In the genomic region with DNA sequence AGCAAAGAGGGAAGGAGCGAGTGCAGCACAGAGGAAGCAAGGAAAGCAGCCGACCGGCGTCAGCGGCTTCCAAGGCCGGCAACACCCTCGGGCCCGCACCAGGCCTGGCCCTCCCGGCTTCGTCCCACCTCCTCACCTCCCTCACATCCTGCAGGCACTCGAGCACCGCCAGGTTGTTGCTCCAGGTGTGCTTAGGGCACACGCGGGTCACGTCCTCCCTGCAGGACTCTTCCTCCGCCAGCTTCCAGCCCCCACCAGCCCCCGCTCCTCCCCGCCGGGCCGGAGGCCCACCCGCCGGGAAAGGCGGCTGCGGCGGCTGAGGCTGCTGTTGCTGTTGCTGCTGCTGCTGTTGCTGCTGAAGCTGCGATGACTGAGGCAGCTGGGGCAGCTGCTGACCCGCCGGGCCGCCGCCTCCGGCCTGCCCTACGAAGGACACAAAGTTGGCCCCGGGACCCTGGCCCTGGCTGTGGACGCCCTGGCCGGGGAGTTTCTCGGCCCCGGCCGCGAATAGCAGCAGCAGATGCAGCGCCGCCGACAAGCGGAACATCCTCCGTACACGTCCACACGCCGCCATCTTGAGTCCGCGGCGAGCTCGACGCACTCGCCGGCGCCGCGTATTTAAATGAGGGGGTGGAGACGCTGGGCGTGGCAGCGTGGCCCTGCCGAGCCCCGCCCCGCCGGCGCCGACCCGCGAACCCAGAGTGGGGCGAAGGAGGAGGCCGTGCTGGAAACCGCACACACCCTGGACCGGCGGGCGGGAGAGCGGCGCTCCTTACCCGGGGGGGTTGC, we compare ENCODE assay signal across 8 cellular contexts. TPM values are rescaled to one million over a fixed set of nuclear protein-coding genes. Genes with fewer than 3 reads are reported as not detected.
DNase-seq lines count a peak whose midpoint lies in the region; ATAC-seq, FAIRE-seq and TF ChIP-seq lines count a peak whose summit lies in the region.

Gene GLG1 (minus strand): TSS at position 594 of the 789 bp plus-strand sequence. CDS start 20 bp downstream, at position 574.

- H3K36me3 ChIP-seq in keratinocyte (ENCODE audit: control insufficient read depth in 2 of 2, extremely low read depth in 1 of 2, insufficient read depth in 2 of 2, low read length in 2 of 2): no peaks in the 10 kb centered on the region

- dilution Hi-C loops in keratinocyte (cut with MboI; ENCODE audit: extremely low pct_ligation_motif_present, low sequenced_read_pairs): no loop called here

- H3K79me2 ChIP-seq in keratinocyte (ENCODE audit: control insufficient read depth, insufficient read depth, low read length): peaks cover 50% of the 10 kb centered on the region

- peak within 1 kb of the TSS; percentile 63 for H3K4me2 ChIP-seq in keratinocyte (ENCODE audit: control insufficient read depth, extremely low read depth, insufficient read depth, low read depth, low read length)

- ATAC-seq in GM18870 (IDR thresholded peaks at IDR 0.05; ENCODE audit: unreplicated experiment): peak; percentile 72
- ATAC-seq in HG03108 (IDR thresholded peaks at IDR 0.05; ENCODE audit: unreplicated experiment): peak; percentile 97
- peak; percentile 95 for ATAC-seq in activated CD4-positive, CD25-positive, alpha-beta regulatory T cell treated with anti-CD3 and anti-CD28 coated beads, Interleukin-2, amount 50 U/mL, for 24 hours
- peak; percentile 92 for ATAC-seq in central memory CD8-positive, alpha-beta T cell (replicated peaks; ENCODE audit: extremely low read depth, poor library complexity, severe bottlenecking)

- peak within 1 kb of the TSS; percentile 80 for H3K27ac ChIP-seq in keratinocyte (ENCODE audit: control insufficient read depth, insufficient read depth, low read length)

- CTCF ChIA-PET in AG04449 (lab: Yijun Ruan, JAX): interaction anchor here (1.1 kb wide), 1 partner anchor 33 kb away, joined by 3 read pairs; no protein-coding TSS in a partner anchor

- peak within 1 kb of the TSS; percentile 86 for H3K9ac ChIP-seq in keratinocyte (ENCODE audit: control insufficient read depth, extremely low read depth, insufficient read depth, low read length)

- H3K4me1 ChIP-seq in keratinocyte (ENCODE audit: control insufficient read depth, extremely low read depth, insufficient read depth, low read length): peaks cover 23% of the 10 kb centered on the region

- H4K20me1 ChIP-seq in keratinocyte (ENCODE audit: control insufficient read depth, extremely low read depth, insufficient read depth, low read length): no peaks in the 10 kb centered on the region

- H3K4me3 ChIP-seq in AG04449 (ENCODE audit: low read depth, low read length) (peak within 1 kb of the TSS; percentile 90), keratinocyte (ENCODE audit: control insufficient read depth in 2 of 3, extremely low read depth in 1 of 3, insufficient read depth in 2 of 3, low read depth in 1 of 3, low read length in 3 of 3) (peak within 1 kb of the TSS; percentile 89 to 99 (median 90))

- no peaks in the 10 kb centered on the region for H3K9me3 ChIP-seq in keratinocyte (ENCODE audit: control insufficient read depth, low read depth, low read length)

- peak within 1 kb of the TSS; percentile 97 for H3K4me3 Mint-ChIP-seq in central memory CD8-positive, alpha-beta T cell

- peak within 1 kb of the TSS; percentile 95 for H2AFZ ChIP-seq in keratinocyte (ENCODE audit: control insufficient read depth, low read length)

- H3K9me3 Mint-ChIP-seq in central memory CD8-positive, alpha-beta T cell: no peaks in the 10 kb centered on the region

- H3K27ac Mint-ChIP-seq in central memory CD8-positive, alpha-beta T cell (ENCODE audit: low read depth): peak within 1 kb of the TSS; percentile 94

- no peaks in the 10 kb centered on the region for H3K27me3 ChIP-seq in keratinocyte (ENCODE audit: control insufficient read depth, extremely low read depth, insufficient read depth, low read length)

- POLR2A ChIA-PET in AG04449 (lab: Yijun Ruan, JAX): interaction anchor here (0.6 to 1.4 kb wide), 8 partner anchors 9 to 139 kb away, joined by 3 to 6 read pairs (median 4); no protein-coding TSS in a partner anchor

- peaks cover 57% of the 10 kb centered on the region for H3K4me1 Mint-ChIP-seq in central memory CD8-positive, alpha-beta T cell

- TF ChIP-seq CTCF in AG04449 (IDR thresholded peaks at IDR 0.05; ENCODE audit: insufficient read depth, low read length, missing control alignments) (no peak), keratinocyte (optimal IDR thresholded peaks at IDR 0.05 in 1 of 3, IDR thresholded peaks at IDR 0.05 in 1 of 3, conservative IDR thresholded peaks at IDR 0.05 in 1 of 3; ENCODE audit: extremely low read depth in 1 of 3, insufficient read depth in 2 of 3, low read length in 3 of 3) (peak in 1 of 3 experiments; percentile 26)

- no peak for FAIRE-seq in keratinocyte (lab: Jason Lieb, UNC)

- peaks cover 19% of the 10 kb centered on the region for H3K36me3 Mint-ChIP-seq in central memory CD8-positive, alpha-beta T cell (ENCODE audit: insufficient read depth)

- no peaks in the 10 kb centered on the region for H3K9me1 ChIP-seq in keratinocyte (ENCODE audit: control insufficient read depth, extremely low read depth, insufficient read depth, low read length)

- no peak for DNase-seq in AG04449 (ENCODE audit: low read depth, low spot score)
- peak; percentile 86 for DNase-seq in NCI-H345 (lab: John Stamatoyannopoulos, UW)
- peak; percentile 83 to 85 for DNase-seq in central memory CD8-positive, alpha-beta T cell (ENCODE audit: low spot score in 2 of 2)
- peak; percentile 28 for DNase-seq in keratinocyte (ENCODE audit: low read depth, low spot score)
- DNase-seq in stimulated activated CD4-positive, alpha-beta T cell treated with anti-CD3 and anti-CD28 coated beads, Interleukin-12 subunit alpha, Interleukin-12 subunit beta, amount 100 ng/mL, for 48 hours (ENCODE audit: low read depth in 2 of 3, low spot score in 1 of 3): peak; percentile 74 to 91 (median 79)

- H3K27me3 Mint-ChIP-seq in central memory CD8-positive, alpha-beta T cell: no peaks in the 10 kb centered on the region

RNA-seq across cellular contexts. Expression of gene GLG1, which starts in this region (rescaled TPM):
- 41.5 to 79.7 TPM (median 63.6 TPM) in 3 replicates for polyA plus RNA-seq in keratinocyte
- 87.5 TPM for polyA plus RNA-seq in keratinocyte (2011; ENCODE audit: low read depth)
- polyA plus RNA-seq in keratinocyte (2011; cell fraction: cytosol; rRNA removed): 19.7 and 21.6 TPM in 2 replicates
- 161 and 169 TPM in 2 replicates for polyA plus RNA-seq in keratinocyte (2011; cell fraction: nucleus; rRNA removed)
- polyA plus RNA-seq in keratinocyte (2012; ENCODE audit: low replicate concordance): 45.7 and 74.7 TPM in 2 replicates
- 87.6 to 125 TPM (median 119 TPM) in 3 replicates for polyA minus RNA-seq in keratinocyte
- 40.5 TPM for polyA minus RNA-seq in keratinocyte (2011; cell fraction: cytosol; rRNA and poly(A)+ RNA removed)
- 151 and 256 TPM in 2 replicates for polyA minus RNA-seq in keratinocyte (2011; cell fraction: nucleus; rRNA and poly(A)+ RNA removed)
